23 cellular contexts compared by ENCODE assay signal in the genomic region with DNA sequence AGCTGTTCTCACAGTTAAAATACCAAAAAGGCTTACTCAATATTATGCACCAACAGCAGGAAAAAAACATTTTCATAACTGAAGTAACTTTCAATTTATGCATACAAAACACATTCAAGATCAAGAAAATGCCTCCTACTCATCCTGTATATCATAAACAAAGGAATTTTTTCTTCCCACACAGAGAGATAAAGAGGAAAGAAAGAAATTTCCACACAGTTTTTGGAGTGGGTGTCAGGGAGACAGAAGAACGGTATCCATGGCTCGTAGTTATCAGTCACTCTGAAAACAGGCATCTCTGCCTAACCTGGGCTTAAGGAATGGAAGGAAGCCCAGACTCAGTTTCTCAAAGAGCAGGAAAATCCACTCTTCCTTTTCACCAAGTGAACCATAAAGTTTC.
"Had no signal": no experiment of that assay in that cellular context is flagged by ENCODE, and none has a peak within 500 bp of the region (broad histone marks: within the 10 kb centered on the region; RNA-seq: fewer than 3 reads in every experiment).

No MANE protein-coding gene starts in this region.

- H3K36me3 ChIP-seq: esophagus squamous epithelium, left lung, upper lobe of left lung had no signal

- H2AFZ ChIP-seq: hepatocyte had no signal

- H3K9me3 ChIP-seq: esophagus squamous epithelium, left lung, upper lobe of left lung had no signal

- H3K27ac ChIP-seq: coronary artery, esophagus squamous epithelium, foreskin keratinocyte, hepatocyte, left lung, upper lobe of left lung had no signal

- H3K4me3 ChIP-seq: coronary artery, esophagus squamous epithelium, hepatocyte, left lung, lung, upper lobe of left lung had no signal

- H3K4me1 ChIP-seq: esophagus squamous epithelium, foreskin keratinocyte, upper lobe of left lung had no signal

- H3K79me2 ChIP-seq: hepatocyte had no signal

- DNase-seq: activated B cell treated with CpG ODN at 0.5 μM for 24 hours; activated CD4-positive, alpha-beta T cell treated with anti-CD3 and anti-CD28 coated beads for 4 hours; activated CD4-positive, alpha-beta T cell treated with anti-CD3 and anti-CD28 coated beads, Interleukin-2, amount 50 U/mL, for 48 hours; activated CD8-positive, alpha-beta memory T cell treated with anti-CD3 and anti-CD28 coated beads, Interleukin-2, amount 50 U/mL, for 48 hours; activated naive CD4-positive, alpha-beta T cell; activated T-cell treated with anti-CD3 and anti-CD28 coated beads, Interleukin-2, amount 50 U/mL, for 4 hours; amniotic stem cell; esophagus squamous epithelium; foreskin keratinocyte; immature natural killer cell; kidney glomerular epithelial cell; left lung; naive thymus-derived CD8-positive, alpha-beta T cell; stimulated activated CD4-positive, alpha-beta T cell treated with anti-CD3 and anti-CD28 coated beads, Interleukin-4, amount 100 ng/mL, for 1 hour; stimulated activated naive CD8-positive, alpha-beta T cell treated with anti-CD3 and anti-CD28 coated beads, Interleukin-15, Interleukin-2, amounts not matched to agents 100 U/mL and 50 U/mL, for 24 hours; SW 1271; T-helper 17 cell; upper lobe of left lung had no signal

- ATAC-seq: activated T-cell treated with anti-CD3 and anti-CD28 coated beads, Interleukin-2, amount 50 U/mL, for 4 hours; foreskin keratinocyte; left lung; naive thymus-derived CD8-positive, alpha-beta T cell; sciatic nerve; stimulated activated naive CD8-positive, alpha-beta T cell treated with anti-CD3 and anti-CD28 coated beads, Interleukin-15, Interleukin-2, amounts not matched to agents 100 U/mL and 50 U/mL, for 24 hours; T-helper 17 cell had no signal

- FAIRE-seq: bronchial epithelial cell had no signal

- H3K4me2 ChIP-seq: hepatocyte had no signal

- H3K27me3 ChIP-seq: hepatocyte, left lung, upper lobe of left lung had no signal
